22 cellular contexts compared by ENCODE assay signal in genomic region chr2:239587311-239587731, GRCh38.
DNase-seq lines count a peak whose midpoint lies in the region; ATAC-seq and TF ChIP-seq lines count a peak whose summit lies in the region.
"Had no signal": no experiment of that assay in that cellular context is flagged by ENCODE, and none has a peak within 500 bp of the region (broad histone marks: within the 10 kb centered on the region; RNA-seq: fewer than 3 reads in every experiment).

No MANE protein-coding gene starts in this region.

- no peak for TF ChIP-seq CTCF in chondrocyte (IDR thresholded peaks at IDR 0.05)
- no peak for TF ChIP-seq CTCF in nephron progenitor cell (IDR thresholded peaks at IDR 0.05)
- TF ChIP-seq CTCF in esophagus muscularis mucosa (IDR thresholded peaks at IDR 0.05): no peak

- H3K4me3 Mint-ChIP-seq in chondrocyte (ENCODE audit: unreplicated experiment) (no peak overlapping the region), nephron progenitor cell (no peak overlapping the region)

- H3K27me3 Mint-ChIP-seq in chondrocyte (ENCODE audit: low read depth): peaks cover 9% of the 10 kb centered on the region
- H3K27me3 Mint-ChIP-seq in nephron progenitor cell (ENCODE audit: low read depth, poor library complexity): peaks cover 9% of the 10 kb centered on the region

- H3K27me3 ChIP-seq in esophagus muscularis mucosa: peaks cover 0 to 4% (median 0%) of the 10 kb centered on the region in 4 donors

- no peak for TF ChIP-seq EP300 in esophagus muscularis mucosa (IDR thresholded peaks at IDR 0.05)

- TF ChIP-seq POLR2A in esophagus muscularis mucosa (IDR thresholded peaks at IDR 0.05; ENCODE audit: low read depth): no peak

- no peak overlapping the region for H3K27ac Mint-ChIP-seq in activated naive CD4-positive, alpha-beta T cell treated with anti-CD3 and anti-CD28 coated beads, Interleukin-2, amount 50 U/mL, for 72 hours
- H3K27ac Mint-ChIP-seq in chondrocyte (ENCODE audit: unreplicated experiment): no peak overlapping the region
- H3K27ac Mint-ChIP-seq in nephron progenitor cell: peak overlapping the region; percentile 36

- intact Hi-C loops in esophagus muscularis mucosa (cut with DNase I): no loop called here

- H3K4me1 Mint-ChIP-seq in chondrocyte (ENCODE audit: low read depth) (no peaks in the 10 kb centered on the region), nephron progenitor cell (peaks cover 26% of the 10 kb centered on the region)

- H3K27ac ChIP-seq in esophagus muscularis mucosa (replicated peaks in 1 of 4): no peak overlapping the region
- H3K27ac ChIP-seq: HL-60, RWPE1 had no signal

- H3K9me3 Mint-ChIP-seq in activated naive CD4-positive, alpha-beta T cell treated with anti-CD3 and anti-CD28 coated beads, Interleukin-2, amount 50 U/mL, for 72 hours: peaks cover 8 to 11% of the 10 kb centered on the region in 2 donors
- H3K9me3 Mint-ChIP-seq in chondrocyte (ENCODE audit: low read depth) (peaks cover 11% of the 10 kb centered on the region), nephron progenitor cell (peaks cover 11% of the 10 kb centered on the region)

- no peaks in the 10 kb centered on the region for H3K36me3 ChIP-seq in esophagus muscularis mucosa
- H3K36me3 ChIP-seq: HAP-1 had no signal

- peak; percentile 5 for DNase-seq in activated naive CD4-positive, alpha-beta T cell treated with anti-CD3 and anti-CD28 coated beads, Interleukin-2, amount 50 U/mL, for 16 hours
- DNase-seq in activated naive CD4-positive, alpha-beta T cell treated with anti-CD3 and anti-CD28 coated beads, Interleukin-2, amount 50 U/mL, for 72 hours (ENCODE audit: low spot score in 2 of 2): no peak
- peak; percentile 90 for DNase-seq in chondrocyte (ENCODE audit: low spot score)
- no peak for DNase-seq in nephron progenitor cell
- no peak for DNase-seq in activated gamma-delta T cell treated with Interleukin-2 at 50 U/mL for 16 hours
- no peak for DNase-seq in esophagus muscularis mucosa (ENCODE audit: extremely low spot score)
- DNase-seq in NCI-H1105 (lab: John Stamatoyannopoulos, UW): no peak
- DNase-seq: DMS53, GDM1, NCI-H1092 treated with DMSO at 0.1 percent for 48 hours, NCI-H146, NCI-H2029 treated with DMSO at 0.1 percent for 48 hours, NCI-H226, NCI-H510A treated with DMSO at 0.1 percent for 48 hours, NCI-H748 treated with DMSO at 0.1 percent for 48 hours, SHP77 treated with DMSO at 0.1 percent for 48 hours had no signal

- no peaks in the 10 kb centered on the region for H3K4me1 ChIP-seq in esophagus muscularis mucosa
- H3K4me1 ChIP-seq: HAP-1 had no signal

- no peaks in the 10 kb centered on the region for H3K9me3 ChIP-seq in esophagus muscularis mucosa
- H3K9me3 ChIP-seq: HAP-1 had no signal

- no peaks in the 10 kb centered on the region for H3K36me3 Mint-ChIP-seq in activated naive CD4-positive, alpha-beta T cell treated with anti-CD3 and anti-CD28 coated beads, Interleukin-2, amount 50 U/mL, for 72 hours
- H3K36me3 Mint-ChIP-seq in chondrocyte (ENCODE audit: low read depth) (no peaks in the 10 kb centered on the region), nephron progenitor cell (ENCODE audit: low read depth) (no peaks in the 10 kb centered on the region)

- no peak overlapping the region for H3K4me3 ChIP-seq in esophagus muscularis mucosa
- H3K4me3 ChIP-seq: HAP-1, K562 had no signal

- 86% methylated on average over 16 of the region's 16 CpGs for WGBS in esophagus muscularis mucosa

- ATAC-seq in activated naive CD4-positive, alpha-beta T cell treated with anti-CD3 and anti-CD28 coated beads, Interleukin-2, amount 50 U/mL, for 72 hours: no peak
- no peak for ATAC-seq in GM19452 (IDR thresholded peaks at IDR 0.05; ENCODE audit: unreplicated experiment)
- ATAC-seq: K562, SK-N-SH treated with all-trans-retinoic acid at 6 μM for 48 hours had no signal

Comparison
In these comparisons a context has a peak if more than half of its experiments do, and no peak if none do; other contexts are left out.
1. DNase-seq: peak in activated naive CD4-positive, alpha-beta T cell treated with anti-CD3 and anti-CD28 coated beads, Interleukin-2, amount 50 U/mL, for 16 hours (single experiment) and chondrocyte (single experiment); none in activated naive CD4-positive, alpha-beta T cell treated with anti-CD3 and anti-CD28 coated beads, Interleukin-2, amount 50 U/mL, for 72 hours (0 of 2), nephron progenitor cell (single experiment), activated gamma-delta T cell treated with Interleukin-2 at 50 U/mL for 16 hours (single experiment), esophagus muscularis mucosa (single experiment) and NCI-H1105 (single experiment).